Comparison of ENCODE assay signal across 9 cellular contexts in genomic region chr7:107889992-107890391, GRCh38. TPM values are rescaled to one million over a fixed set of nuclear protein-coding genes. Genes with fewer than 3 reads are reported as not detected.
A peak's percentile ranks its signal among the peaks of the same experiment; 100 is the strongest.
DNase-seq lines count a peak whose midpoint lies in the region; ATAC-seq and TF ChIP-seq lines count a peak whose summit lies in the region.
"Had no signal": no experiment of that assay in that cellular context is flagged by ENCODE, and none has a peak within 500 bp of the region (broad histone marks: within the 10 kb centered on the region; RNA-seq: fewer than 3 reads in every experiment).

No MANE protein-coding gene starts in this region.

- H3K4me3 ChIP-seq in Caco-2 (ENCODE audit: low read depth, low read length) (no peak overlapping the region), OCI-LY3 (ENCODE audit: low read length) (peak overlapping the region; percentile 92), psoas muscle (peak overlapping the region; percentile 82)
- H3K4me3 ChIP-seq in effector memory CD4-positive, alpha-beta T cell (ENCODE audit: insufficient read depth, low read depth, low read length, poor library complexity, severe bottlenecking) = peak overlapping the region; percentile 77

- ATAC-seq in psoas muscle (no peak), left lobe of liver (no peak)

- H3K4me1 ChIP-seq in Caco-2 = peaks cover 4% of the 10 kb centered on the region
- H3K4me1 ChIP-seq in OCI-LY3 (ENCODE audit: low read length) = peaks cover 12% of the 10 kb centered on the region
- H3K4me1 ChIP-seq in effector memory CD4-positive, alpha-beta T cell (ENCODE audit: control insufficient read depth, insufficient read depth, low read length, poor library complexity, severe bottlenecking) = peaks cover 14% of the 10 kb centered on the region
- H3K4me1 ChIP-seq in psoas muscle = peaks cover 32% of the 10 kb centered on the region

- 56 to 77% (median 68%) methylated on average over 3 of the region's 3 CpGs for WGBS in psoas muscle, 3 donors

- peak overlapping the region; percentile 93 for H3K4me3 Mint-ChIP-seq in Caco-2 (ENCODE audit: unreplicated experiment)

- peaks cover 4% of the 10 kb centered on the region for H3K27me3 Mint-ChIP-seq in Caco-2 (ENCODE audit: insufficient read depth, unreplicated experiment)

- H3K9me3 Mint-ChIP-seq in Caco-2 (ENCODE audit: unreplicated experiment) = no peaks in the 10 kb centered on the region

- peaks cover 38% of the 10 kb centered on the region for H3K79me2 ChIP-seq in OCI-LY3 (ENCODE audit: low read length)

- peak overlapping the region; percentile 66 for H3K4me2 ChIP-seq in OCI-LY3 (ENCODE audit: low read length)

- H3K27me3 ChIP-seq in Caco-2 (replicated peaks; ENCODE audit: control insufficient read depth, insufficient read depth, low read length) (no peaks in the 10 kb centered on the region), OCI-LY3 (ENCODE audit: low read depth, low read length) (peaks cover 4% of the 10 kb centered on the region; the same call in 1 of the 2 replicates), psoas muscle (ENCODE audit: insufficient read depth in 3 of 3, low read length in 2 of 3) (no peaks in the 10 kb centered on the region)
- H3K27me3 ChIP-seq in effector memory CD4-positive, alpha-beta T cell (replicated peaks; ENCODE audit: control insufficient read depth, insufficient read depth, low read length, poor library complexity, severe bottlenecking) = no peaks in the 10 kb centered on the region

- peak overlapping the region; percentile 81 for H2AFZ ChIP-seq in OCI-LY3 (ENCODE audit: low read depth, low read length)

- intact Hi-C loops in Caco-2 (cut with micrococcal nuclease; ENCODE audit: unreplicated experiment) (no loop called here), psoas muscle (cut with DNase I) (loop anchor here in 1 of 2 donors (5.0 to 10.0 kb wide), 2 partner anchors 257 to 325 kb away; partner anchors contain the start of genes COG5 and DUS4L)

- TF ChIP-seq CTCF in Caco-2 (IDR thresholded peaks at IDR 0.05; ENCODE audit: insufficient read depth in 1 of 2, low read depth in 1 of 2, low read length in 1 of 2, severe bottlenecking in 1 of 2, unreplicated experiment in 1 of 2) (no peak), OCI-LY3 (IDR thresholded peaks at IDR 0.05; ENCODE audit: low read depth, low read length) (no peak), psoas muscle (IDR thresholded peaks at IDR 0.05) (no peak)

- no TSS peak for BruUV-seq in Caco-2 (replicated peaks; lab: Mats Ljungman, UMichigan)

- no peak overlapping the region for H3K27ac ChIP-seq in OCI-LY3 (ENCODE audit: low read length)
- no peak overlapping the region for H3K27ac ChIP-seq in effector memory CD4-positive, alpha-beta T cell (ENCODE audit: insufficient read depth, low read length, poor library complexity, severe bottlenecking)
- peak overlapping the region; percentile 96 for H3K27ac ChIP-seq in psoas muscle

- CTCF ChIA-PET in Caco-2 (lab: Charles Lee) = interaction anchor here (1.4 kb wide), 1 partner anchor 147 kb away, joined by 5 read pairs; no protein-coding TSS in a partner anchor

- H3K9me3 ChIP-seq in Caco-2 (no peaks in the 10 kb centered on the region), OCI-LY3 (ENCODE audit: insufficient read depth, low read length) (no peaks in the 10 kb centered on the region), psoas muscle (no peaks in the 10 kb centered on the region)
- no peaks in the 10 kb centered on the region for H3K9me3 ChIP-seq in effector memory CD4-positive, alpha-beta T cell (ENCODE audit: control insufficient read depth, low read length)

- H3K36me3 Mint-ChIP-seq in Caco-2 (ENCODE audit: insufficient read depth, unreplicated experiment) = peaks cover 31% of the 10 kb centered on the region

- H3K36me3 ChIP-seq in Caco-2 (ENCODE audit: control insufficient read depth, insufficient read depth, low read length) (no peaks in the 10 kb centered on the region), OCI-LY3 (replicated peaks; ENCODE audit: low read depth, low read length) (peaks cover 12% of the 10 kb centered on the region), psoas muscle (ENCODE audit: insufficient read depth in 1 of 2, low read depth in 1 of 2) (peaks cover 0 to 22% of the 10 kb centered on the region in 2 donors)
- no peaks in the 10 kb centered on the region for H3K36me3 ChIP-seq in effector memory CD4-positive, alpha-beta T cell (ENCODE audit: control insufficient read depth, insufficient read depth, low read length)

- POLR2A ChIA-PET in Caco-2 (lab: Charles Lee) = interaction anchor here (0.9 to 1.7 kb wide), 2 partner anchors 12 to 147 kb away, joined by 3 to 6 read pairs; no protein-coding TSS in a partner anchor

- H4K20me1 ChIP-seq in OCI-LY3 (ENCODE audit: insufficient read depth, low read length) = peaks cover 22% of the 10 kb centered on the region

- no peak overlapping the region for H3K9ac ChIP-seq in OCI-LY3 (ENCODE audit: low read length)

- H3K4me1 Mint-ChIP-seq in Caco-2 (ENCODE audit: low read depth, unreplicated experiment) = peaks cover 9% of the 10 kb centered on the region

- no peak overlapping the region for H3K27ac Mint-ChIP-seq in Caco-2 (ENCODE audit: unreplicated experiment)

- DNase-seq in Caco-2 (no peak), psoas muscle (no peak), SHP77 (lab: John Stamatoyannopoulos, UW) (no peak), globus pallidus (ENCODE audit: low spot score) (no peak), left lobe of liver (ENCODE audit: low spot score) (no peak), SW480 (ENCODE audit: low spot score) (no peak)
- no peak for DNase-seq in effector memory CD4-positive, alpha-beta T cell
- DNase-seq: posterior cingulate gyrus had no signal

RNA-seq across cellular contexts. Expression of gene DLD, which starts 1.0 kb away (rescaled TPM):
- total RNA-seq in Caco-2 (2022) (140 and 141 TPM in 2 replicates), psoas muscle (100 to 1,000 TPM; 148 to 219 (median 161) TPM), left lobe of liver (63.0 TPM)
- polyA plus RNA-seq in psoas muscle = 100 to 1,000 TPM; 136 to 284 (median 183) TPM
